In genomic region chr6:153130515-153131036, GRCh38 we compare ENCODE assay signal across 8 cellular contexts. TPM values are rescaled to one million over a fixed set of nuclear protein-coding genes. Genes with fewer than 3 reads are reported as not detected.
DNase-seq lines count a peak whose midpoint lies in the region; ATAC-seq lines count a peak whose summit lies in the region.

No MANE protein-coding gene starts in this region.

- H3K4me1 Mint-ChIP-seq in activated CD4-positive, alpha-beta T cell treated with anti-CD3 and anti-CD28 coated beads, Interleukin-2, amount 10 ng/mL, durations not matched to agents 7 days and 5 days: peaks cover 10% of the 10 kb centered on the region
- peaks cover 14% of the 10 kb centered on the region for H3K4me1 Mint-ChIP-seq in activated T-helper 1 cell treated with anti-CD3 and anti-CD28 coated beads, Interleukin-12 subunit alpha, Interleukin-12 subunit beta, Interleukin-2, Interleukin-4 antibody, amounts not matched to agents 30 ng/mL and 10 ng/mL and 1 ng/mL, durations not matched to agents 14 hours and 24 hours and 36 hours (ENCODE audit: low read depth)

- DNase-seq in activated CD4-positive, alpha-beta T cell treated with anti-CD3 and anti-CD28 coated beads, Interleukin-2, amount 10 ng/mL, durations not matched to agents 7 days and 5 days: no peak
- DNase-seq in activated CD4-positive, alpha-beta T cell treated with anti-CD3 and anti-CD28 coated beads for 4 hours: no peak
- no peak for DNase-seq in activated T-helper 1 cell treated with anti-CD3 and anti-CD28 coated beads, Interleukin-12 subunit alpha, Interleukin-12 subunit beta, Interleukin-2, Interleukin-4 antibody, amounts not matched to agents 30 ng/mL and 10 ng/mL and 1 ng/mL, durations not matched to agents 14 hours and 24 hours and 36 hours (ENCODE audit: low spot score)
- DNase-seq in hepatic stellate cell (ENCODE audit: low spot score) (peak; percentile 32), skeletal muscle cell (ENCODE audit: low read depth) (no peak), SW 1271 (lab: John Stamatoyannopoulos, UW) (no peak), GF-D8 (lab: John Stamatoyannopoulos, UW) (no peak)

- H3K4me3 Mint-ChIP-seq in activated CD4-positive, alpha-beta T cell treated with anti-CD3 and anti-CD28 coated beads, Interleukin-2, amount 10 ng/mL, durations not matched to agents 7 days and 5 days: peak overlapping the region; percentile 69
- peak overlapping the region; percentile 79 for H3K4me3 Mint-ChIP-seq in activated T-helper 1 cell treated with anti-CD3 and anti-CD28 coated beads, Interleukin-12 subunit alpha, Interleukin-12 subunit beta, Interleukin-2, Interleukin-4 antibody, amounts not matched to agents 30 ng/mL and 10 ng/mL and 1 ng/mL, durations not matched to agents 14 hours and 24 hours and 36 hours

- peak overlapping the region; percentile 88 for H3K4me3 ChIP-seq in skeletal muscle cell (ENCODE audit: low read depth, low read length)

- no peaks in the 10 kb centered on the region for H3K36me3 Mint-ChIP-seq in activated CD4-positive, alpha-beta T cell treated with anti-CD3 and anti-CD28 coated beads, Interleukin-2, amount 10 ng/mL, durations not matched to agents 7 days and 5 days (ENCODE audit: low read depth)
- H3K36me3 Mint-ChIP-seq in activated T-helper 1 cell treated with anti-CD3 and anti-CD28 coated beads, Interleukin-12 subunit alpha, Interleukin-12 subunit beta, Interleukin-2, Interleukin-4 antibody, amounts not matched to agents 30 ng/mL and 10 ng/mL and 1 ng/mL, durations not matched to agents 14 hours and 24 hours and 36 hours (ENCODE audit: low read depth): peaks cover 2% of the 10 kb centered on the region

- intact Hi-C loops in activated T-helper 1 cell treated with anti-CD3 and anti-CD28 coated beads, Interleukin-12 subunit alpha, Interleukin-12 subunit beta, Interleukin-2, Interleukin-4 antibody, amounts not matched to agents 30 ng/mL and 10 ng/mL and 1 ng/mL, durations not matched to agents 14 hours and 24 hours and 36 hours (cut with micrococcal nuclease): no loop called here

- POLR2A ChIA-PET in activated CD4-positive, alpha-beta T cell treated with anti-CD3 and anti-CD28 coated beads, Interleukin-2, amount 10 ng/mL, durations not matched to agents 7 days and 5 days (lab: Charles Lee): no interaction called here

- no peak overlapping the region for H3K27ac Mint-ChIP-seq in activated CD4-positive, alpha-beta T cell treated with anti-CD3 and anti-CD28 coated beads, Interleukin-2, amount 10 ng/mL, durations not matched to agents 7 days and 5 days
- H3K27ac Mint-ChIP-seq in activated T-helper 1 cell treated with anti-CD3 and anti-CD28 coated beads, Interleukin-12 subunit alpha, Interleukin-12 subunit beta, Interleukin-2, Interleukin-4 antibody, amounts not matched to agents 30 ng/mL and 10 ng/mL and 1 ng/mL, durations not matched to agents 14 hours and 24 hours and 36 hours: no peak overlapping the region

- peak; percentile 23 for ATAC-seq in HG02884 (IDR thresholded peaks at IDR 0.05; ENCODE audit: unreplicated experiment)

- H3K9me3 Mint-ChIP-seq in activated CD4-positive, alpha-beta T cell treated with anti-CD3 and anti-CD28 coated beads, Interleukin-2, amount 10 ng/mL, durations not matched to agents 7 days and 5 days: no peaks in the 10 kb centered on the region
- H3K9me3 Mint-ChIP-seq in activated T-helper 1 cell treated with anti-CD3 and anti-CD28 coated beads, Interleukin-12 subunit alpha, Interleukin-12 subunit beta, Interleukin-2, Interleukin-4 antibody, amounts not matched to agents 30 ng/mL and 10 ng/mL and 1 ng/mL, durations not matched to agents 14 hours and 24 hours and 36 hours: no peaks in the 10 kb centered on the region

- H3K27me3 Mint-ChIP-seq in activated CD4-positive, alpha-beta T cell treated with anti-CD3 and anti-CD28 coated beads, Interleukin-2, amount 10 ng/mL, durations not matched to agents 7 days and 5 days: peaks cover 48% of the 10 kb centered on the region
- peaks cover 47% of the 10 kb centered on the region for H3K27me3 Mint-ChIP-seq in activated T-helper 1 cell treated with anti-CD3 and anti-CD28 coated beads, Interleukin-12 subunit alpha, Interleukin-12 subunit beta, Interleukin-2, Interleukin-4 antibody, amounts not matched to agents 30 ng/mL and 10 ng/mL and 1 ng/mL, durations not matched to agents 14 hours and 24 hours and 36 hours (ENCODE audit: insufficient read depth)

- CTCF ChIA-PET in activated CD4-positive, alpha-beta T cell treated with anti-CD3 and anti-CD28 coated beads, Interleukin-2, amount 10 ng/mL, durations not matched to agents 7 days and 5 days (lab: Charles Lee): no interaction called here

RNA-seq across cellular contexts. Expression of gene RGS17, which starts 0.5 kb away (rescaled TPM):
- not detected for total RNA-seq in activated CD4-positive, alpha-beta T cell treated with anti-CD3 and anti-CD28 coated beads, Interleukin-2, amount 10 ng/mL, durations not matched to agents 7 days and 5 days
- total RNA-seq in activated T-helper 1 cell treated with anti-CD3 and anti-CD28 coated beads, Interleukin-12 subunit alpha, Interleukin-12 subunit beta, Interleukin-2, Interleukin-4 antibody, amounts not matched to agents 30 ng/mL and 10 ng/mL and 1 ng/mL, durations not matched to agents 14 hours and 24 hours and 36 hours: not detected in 2 replicates
